ENCODE assay signal across 13 cellular contexts in genomic region chr3:50807266-50807665, GRCh38.
A peak's percentile ranks its signal among the peaks of the same experiment; 100 is the strongest.
DNase-seq lines count a peak whose midpoint lies in the region; ATAC-seq lines count a peak whose summit lies in the region.
"Had no signal": no experiment of that assay in that cellular context is flagged by ENCODE, and none has a peak within 500 bp of the region (broad histone marks: within the 10 kb centered on the region; RNA-seq: fewer than 3 reads in every experiment).

No MANE protein-coding gene starts in this region.

- peaks cover 3 to 12% of the 10 kb centered on the region in 2 donors for H3K4me1 ChIP-seq in esophagus (ENCODE audit: control insufficient read depth in 2 of 2, insufficient read depth in 2 of 2, low read length in 1 of 2)

- WGBS in esophagus, 2 donors: 38 to 50% methylated on average over 2 of the region's 2 CpGs

- H3K4me3 ChIP-seq in esophagus (ENCODE audit: low read depth in 1 of 2, low read length in 2 of 2): no peak overlapping the region
- H3K4me3 ChIP-seq: GM12878 had no signal

- no peaks in the 10 kb centered on the region for H3K36me3 ChIP-seq in esophagus (ENCODE audit: control insufficient read depth in 2 of 2, insufficient read depth in 2 of 2, low read length in 1 of 2)

- DNase-seq in HT1080 (ENCODE audit: low read depth) (peak; percentile 51), NCI-H2171 treated with DMSO at 0.1 percent for 48 hours (lab: John Stamatoyannopoulos, UW) (peak; percentile 86), renal cortical epithelial cell (ENCODE audit: low read depth) (peak; percentile 40)
- DNase-seq: dermis blood vessel endothelial cell, GOT3, natural killer cell, NCI-H226, SIG-M5 had no signal

- H3K9me3 ChIP-seq in esophagus (ENCODE audit: control insufficient read depth in 2 of 2, insufficient read depth in 1 of 2, low read depth in 1 of 2, low read length in 1 of 2): no peaks in the 10 kb centered on the region

- H3K27me3 ChIP-seq in esophagus (ENCODE audit: control insufficient read depth in 1 of 2, insufficient read depth in 2 of 2, low read length in 2 of 2): no peaks in the 10 kb centered on the region

- ATAC-seq in HG03457 (IDR thresholded peaks at IDR 0.05; ENCODE audit: unreplicated experiment): no peak
- no peak for ATAC-seq in HG02970 (IDR thresholded peaks at IDR 0.05; ENCODE audit: low FRiP score, unreplicated experiment)
- ATAC-seq in GM18907 (IDR thresholded peaks at IDR 0.05; ENCODE audit: unreplicated experiment): no peak
- ATAC-seq: GM12878, natural killer cell had no signal

- H3K27ac ChIP-seq in esophagus (ENCODE audit: low read depth in 2 of 2, low read length in 1 of 2): peak overlapping the region; percentile 33 to 64
